Comparison of ENCODE assay signal across 26 cellular contexts in the genomic region with DNA sequence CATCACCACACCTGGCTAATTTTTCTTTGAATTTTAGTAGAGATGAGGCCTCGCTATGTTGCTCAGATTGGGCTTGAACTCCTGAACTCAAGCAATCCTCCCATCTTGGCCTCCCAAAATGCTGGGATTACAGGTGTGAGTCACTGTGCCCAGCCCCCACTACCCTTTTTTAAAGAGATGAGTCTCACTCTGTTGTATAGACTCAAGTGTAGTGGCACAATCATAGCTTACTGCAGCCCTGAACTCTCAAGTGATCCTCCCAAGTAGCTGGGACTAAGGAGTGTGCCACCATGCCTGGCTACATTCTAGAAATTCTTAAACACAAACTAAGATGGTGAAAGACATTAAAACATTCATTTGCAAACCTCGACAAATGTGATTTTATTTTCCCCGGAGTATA. TPM values are rescaled to one million over a fixed set of nuclear protein-coding genes. Genes with fewer than 3 reads are reported as not detected.
DNase-seq lines count a peak whose midpoint lies in the region; ATAC-seq and TF ChIP-seq lines count a peak whose summit lies in the region.
"Had no signal": no experiment of that assay in that cellular context is flagged by ENCODE, and none has a peak within 500 bp of the region (broad histone marks: within the 10 kb centered on the region; RNA-seq: fewer than 3 reads in every experiment).

No MANE protein-coding gene starts in this region.

- TF ChIP-seq CTCF in MCF 10A (IDR thresholded peaks at IDR 0.05; ENCODE audit: unreplicated experiment) (no peak), breast epithelium (IDR thresholded peaks at IDR 0.05) (no peak)

- H3K4me3 Mint-ChIP-seq in MCF 10A (ENCODE audit: unreplicated experiment) = no peak overlapping the region
- no peak overlapping the region for H3K4me3 Mint-ChIP-seq in activated naive CD8-positive, alpha-beta T cell treated with anti-CD3 and anti-CD28 coated beads for 36 hours
- H3K4me3 Mint-ChIP-seq in stimulated activated memory B cell treated with anti-CD40 and anti-IgM and Interleukin-4, amounts not matched to agents 10 μg/mL and 1 μg/mL and 100 μg/mL, for 72 hours = no peak overlapping the region
- no peak overlapping the region for H3K4me3 Mint-ChIP-seq in activated CD4-positive, alpha-beta memory T cell treated with anti-CD3 and anti-CD28 coated beads for 36 hours
- H3K4me3 Mint-ChIP-seq: H9; nephron; T-helper 2 cell treated with Interferon-gamma antibody and Interleukin-4, amounts not matched to agents 5 μg/mL and 100 μg/mL, for 36 hours had no signal

- POLR2A ChIA-PET in MCF 10A (lab: Yijun Ruan, JAX) = interaction anchor here (1.4 to 2.2 kb wide), 3 partner anchors 12 to 41 kb away, joined by 4 to 17 read pairs (median 4); a partner anchor contains a TSS
- POLR2A ChIA-PET in activated CD4-positive, alpha-beta memory T cell treated with anti-CD3 and anti-CD28 coated beads for 36 hours (lab: Charles Lee) = no interaction called here

- intact Hi-C loops in MCF 10A (cut with micrococcal nuclease) (no loop called here), breast epithelium (cut with DNase I; ENCODE audit: low total_unique reads) (no loop called here)
- intact Hi-C loops in activated CD4-positive, alpha-beta memory T cell treated with anti-CD3 and anti-CD28 coated beads for 36 hours (cut with micrococcal nuclease) = loop anchor here (5.0 kb wide), 1 partner anchor 42 kb away; no protein-coding TSS in a partner anchor

- ATAC-seq in stimulated activated memory B cell treated with anti-CD40 and anti-IgM and Interleukin-4, amounts not matched to agents 10 μg/mL and 1 μg/mL and 100 μg/mL, for 72 hours = no peak
- no peak for ATAC-seq in HG02970 (IDR thresholded peaks at IDR 0.05; ENCODE audit: low FRiP score, unreplicated experiment)
- ATAC-seq: body of pancreas, PC-3, Right ventricle myocardium inferior, SK-N-SH treated with all-trans-retinoic acid at 6 μM for 48 hours had no signal

- CTCF ChIA-PET in MCF 10A (lab: Yijun Ruan, JAX) = interaction anchor here (0.6 to 1.0 kb wide), 2 partner anchors 17 to 34 kb away, joined by 3 read pairs; no protein-coding TSS in a partner anchor
- CTCF ChIA-PET in activated CD4-positive, alpha-beta memory T cell treated with anti-CD3 and anti-CD28 coated beads for 36 hours (lab: Charles Lee) = interaction anchor here (1.2 to 1.5 kb wide), 2 partner anchors 9 to 13 kb away, joined by 3 read pairs; no protein-coding TSS in a partner anchor

- BruUV-seq in MCF 10A (replicated peaks; lab: Mats Ljungman, UMichigan) = no TSS peak

- TF ChIP-seq POLR2A in breast epithelium (IDR thresholded peaks at IDR 0.05) = no peak

- H3K9me3 ChIP-seq in breast epithelium (no peaks in the 10 kb centered on the region), Karpas-422 (ENCODE audit: low read length) (no peaks in the 10 kb centered on the region)
- H3K9me3 ChIP-seq: body of pancreas, left ventricle myocardium inferior, tibial artery had no signal

- no peak overlapping the region for H2AFZ ChIP-seq in Karpas-422 (ENCODE audit: low read length)

- peaks cover 99% of the 10 kb centered on the region for H3K79me2 ChIP-seq in Karpas-422 (ENCODE audit: low read length)

- H3K27ac Mint-ChIP-seq in MCF 10A (ENCODE audit: low read depth, unreplicated experiment) = peak overlapping the region; percentile 33
- peak overlapping the region; percentile 46 for H3K27ac Mint-ChIP-seq in activated naive CD8-positive, alpha-beta T cell treated with anti-CD3 and anti-CD28 coated beads for 36 hours
- H3K27ac Mint-ChIP-seq in stimulated activated memory B cell treated with anti-CD40 and anti-IgM and Interleukin-4, amounts not matched to agents 10 μg/mL and 1 μg/mL and 100 μg/mL, for 72 hours = peak overlapping the region; percentile 17
- H3K27ac Mint-ChIP-seq in activated CD4-positive, alpha-beta memory T cell treated with anti-CD3 and anti-CD28 coated beads for 36 hours = no peak overlapping the region
- H3K27ac Mint-ChIP-seq: nephron had no signal

- no peak overlapping the region for H3K27ac ChIP-seq in breast epithelium
- peak overlapping the region; percentile 98 for H3K27ac ChIP-seq in Karpas-422 (ENCODE audit: low read length)
- H3K27ac ChIP-seq: body of pancreas, left ventricle myocardium inferior, skin epidermis, tibial artery, WERI-Rb-1 had no signal

- H3K4me1 Mint-ChIP-seq in MCF 10A (ENCODE audit: insufficient read depth, unreplicated experiment) = peaks cover 37% of the 10 kb centered on the region
- peaks cover 49% of the 10 kb centered on the region for H3K4me1 Mint-ChIP-seq in activated naive CD8-positive, alpha-beta T cell treated with anti-CD3 and anti-CD28 coated beads for 36 hours
- peaks cover 67% of the 10 kb centered on the region for H3K4me1 Mint-ChIP-seq in stimulated activated memory B cell treated with anti-CD40 and anti-IgM and Interleukin-4, amounts not matched to agents 10 μg/mL and 1 μg/mL and 100 μg/mL, for 72 hours
- H3K4me1 Mint-ChIP-seq in activated CD4-positive, alpha-beta memory T cell treated with anti-CD3 and anti-CD28 coated beads for 36 hours (ENCODE audit: low read depth) = peaks cover 41% of the 10 kb centered on the region

- no peak overlapping the region for H3K4me3 ChIP-seq in breast epithelium
- H3K4me3 ChIP-seq in Karpas-422 (ENCODE audit: low read length) = peak overlapping the region; percentile 27; the same call in 1 of the 2 replicates
- H3K4me3 ChIP-seq: body of pancreas, left ventricle myocardium inferior, skin epidermis, tibial artery had no signal

- H3K9me3 Mint-ChIP-seq in MCF 10A (ENCODE audit: unreplicated experiment) = no peaks in the 10 kb centered on the region
- H3K9me3 Mint-ChIP-seq in activated naive CD8-positive, alpha-beta T cell treated with anti-CD3 and anti-CD28 coated beads for 36 hours = no peaks in the 10 kb centered on the region
- no peaks in the 10 kb centered on the region for H3K9me3 Mint-ChIP-seq in stimulated activated memory B cell treated with anti-CD40 and anti-IgM and Interleukin-4, amounts not matched to agents 10 μg/mL and 1 μg/mL and 100 μg/mL, for 72 hours
- H3K9me3 Mint-ChIP-seq in activated CD4-positive, alpha-beta memory T cell treated with anti-CD3 and anti-CD28 coated beads for 36 hours = no peaks in the 10 kb centered on the region
- H3K9me3 Mint-ChIP-seq: activated T-helper 2 cell treated with anti-CD3 and anti-CD28 coated beads, Interferon-gamma antibody, Interleukin-2, Interleukin-4, amounts not matched to agents 10 μg/mL and 5 μg/mL and 100 μg/mL, durations not matched to agents 14 hours and 24 hours and 36 hours; H9; nephron; T-helper 2 cell treated with Interferon-gamma antibody and Interleukin-4, amounts not matched to agents 5 μg/mL and 100 μg/mL, for 36 hours had no signal

- no peaks in the 10 kb centered on the region for H3K4me1 ChIP-seq in breast epithelium
- peaks cover 100% of the 10 kb centered on the region for H3K4me1 ChIP-seq in Karpas-422 (ENCODE audit: low read length)

- peak overlapping the region; percentile 52 for H3K4me2 ChIP-seq in Karpas-422 (ENCODE audit: low read depth, low read length, poor library complexity, severe bottlenecking)

- no peaks in the 10 kb centered on the region for H3K27me3 Mint-ChIP-seq in MCF 10A (ENCODE audit: insufficient read depth, unreplicated experiment)
- H3K27me3 Mint-ChIP-seq in activated naive CD8-positive, alpha-beta T cell treated with anti-CD3 and anti-CD28 coated beads for 36 hours = no peaks in the 10 kb centered on the region
- no peaks in the 10 kb centered on the region for H3K27me3 Mint-ChIP-seq in stimulated activated memory B cell treated with anti-CD40 and anti-IgM and Interleukin-4, amounts not matched to agents 10 μg/mL and 1 μg/mL and 100 μg/mL, for 72 hours
- no peaks in the 10 kb centered on the region for H3K27me3 Mint-ChIP-seq in activated CD4-positive, alpha-beta memory T cell treated with anti-CD3 and anti-CD28 coated beads for 36 hours

- H3K9me2 ChIP-seq in Karpas-422 (replicated peaks; ENCODE audit: insufficient read depth, low read length) = no peaks in the 10 kb centered on the region

- H3K27me3 ChIP-seq in breast epithelium = no peaks in the 10 kb centered on the region
- H3K27me3 ChIP-seq in Karpas-422 (ENCODE audit: low read length) = no peaks in the 10 kb centered on the region
- H3K27me3 ChIP-seq: body of pancreas, tibial artery had no signal

- H4K20me1 ChIP-seq in Karpas-422 (ENCODE audit: insufficient read depth, low read depth, low read length) = peaks cover 40% of the 10 kb centered on the region

- no peak overlapping the region for H3K9ac ChIP-seq in Karpas-422 (ENCODE audit: low read length)

- H3K36me3 Mint-ChIP-seq in MCF 10A (ENCODE audit: insufficient read depth, unreplicated experiment) = peaks cover 36% of the 10 kb centered on the region
- H3K36me3 Mint-ChIP-seq in activated naive CD8-positive, alpha-beta T cell treated with anti-CD3 and anti-CD28 coated beads for 36 hours = peaks cover 15% of the 10 kb centered on the region
- peaks cover 22% of the 10 kb centered on the region for H3K36me3 Mint-ChIP-seq in stimulated activated memory B cell treated with anti-CD40 and anti-IgM and Interleukin-4, amounts not matched to agents 10 μg/mL and 1 μg/mL and 100 μg/mL, for 72 hours
- peaks cover 7% of the 10 kb centered on the region for H3K36me3 Mint-ChIP-seq in activated CD4-positive, alpha-beta memory T cell treated with anti-CD3 and anti-CD28 coated beads for 36 hours

- DNase-seq in MCF 10A (ENCODE audit: unreplicated experiment) = no peak
- DNase-seq in breast epithelium (ENCODE audit: low spot score in 2 of 2) = no peak
- DNase-seq in Karpas-422 = no peak
- no peak for DNase-seq in activated naive CD8-positive, alpha-beta T cell treated with anti-CD3 and anti-CD28 coated beads for 36 hours
- no peak for DNase-seq in activated CD4-positive, alpha-beta memory T cell treated with anti-CD3 and anti-CD28 coated beads for 36 hours
- no peak for DNase-seq in medulla oblongata (ENCODE audit: extremely low spot score)
- DNase-seq: activated CD4-positive, alpha-beta T cell treated with anti-CD3 and anti-CD28 coated beads, Interleukin-2, amount 50 U/mL, for 4 hours; body of pancreas; H9; KG1; left ventricle myocardium inferior; midbrain; MV-4-11; NCI-H446 treated with DMSO at 0.1 percent for 48 hours; PC-3; retina; tibial artery; WERI-Rb-1 had no signal

- H3K36me3 ChIP-seq in breast epithelium = no peaks in the 10 kb centered on the region
- peaks cover 63% of the 10 kb centered on the region for H3K36me3 ChIP-seq in Karpas-422 (ENCODE audit: insufficient read depth, low read length)

RNA-seq across cellular contexts. Expression of a gene that starts 12.6 kb away (rescaled TPM):
- total RNA-seq in MCF 10A (2022) (77.6 and 92.1 TPM in 2 replicates), breast epithelium (100 to 1,000 TPM in 1 of 3 donors, 10 to 100 TPM in 2; 96.2 to 116 (median 98.3) TPM)
- total RNA-seq in Karpas-422 (2014; rRNA removed; shearing (Covaris generic); ENCODE audit: low replicate concordance) = 88.9 and 251 TPM in 2 replicates
- total RNA-seq in activated naive CD8-positive, alpha-beta T cell treated with anti-CD3 and anti-CD28 coated beads for 36 hours = 10 to 100 TPM; 41.6 to 42.8 TPM
- total RNA-seq in activated CD4-positive, alpha-beta memory T cell treated with anti-CD3 and anti-CD28 coated beads for 36 hours = 10 to 100 TPM; 27.4 to 29.1 TPM
